ENCODE assay signal across 29 cellular contexts in the genomic region with DNA sequence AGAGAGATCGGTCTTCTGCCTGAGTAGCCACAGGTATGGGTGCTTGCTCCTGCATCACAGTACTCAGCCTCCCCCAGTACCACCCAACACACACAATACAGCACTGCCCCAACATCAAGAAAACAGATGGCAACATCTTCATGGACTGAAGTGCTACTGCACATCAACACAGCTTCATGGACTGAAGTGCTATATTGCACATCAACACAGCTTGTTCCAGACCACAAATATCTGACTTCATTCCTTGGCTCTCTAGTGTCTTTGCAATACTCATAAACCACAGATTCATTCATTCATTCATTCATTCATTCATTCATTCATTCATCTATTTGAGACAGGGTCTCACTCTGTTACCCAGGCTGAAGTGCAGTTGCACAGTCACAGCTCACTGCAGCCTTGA. TPM values are rescaled to one million over a fixed set of nuclear protein-coding genes. Genes with fewer than 3 reads are reported as not detected.
"Had no signal": no experiment of that assay in that cellular context is flagged by ENCODE, and none has a peak within 500 bp of the region (broad histone marks: within the 10 kb centered on the region; RNA-seq: fewer than 3 reads in every experiment).

No MANE protein-coding gene starts in this region.

- H3K4me3 Mint-ChIP-seq: activated CD4-positive, alpha-beta T cell treated with anti-CD3 and anti-CD28 coated beads, Interleukin-2, amount 10 ng/mL, durations not matched to agents 7 days and 5 days; activated CD8-positive, alpha-beta T cell treated with anti-CD3 and anti-CD28 coated beads for 36 hours; activated naive CD8-positive, alpha-beta T cell; brain; effector memory CD8-positive, alpha-beta T cell; naive B cell had no signal

- DNase-seq: activated CD4-positive, alpha-beta T cell treated with anti-CD3 and anti-CD28 coated beads for 1 hour; activated CD4-positive, alpha-beta T cell treated with anti-CD3 and anti-CD28 coated beads, Interleukin-2, amount 10 ng/mL, durations not matched to agents 7 days and 5 days; activated CD8-positive, alpha-beta T cell treated with anti-CD3 and anti-CD28 coated beads for 36 hours; activated naive CD4-positive, alpha-beta T cell treated with Interleukin-2 at 50 U/mL for 16 hours; activated T-cell treated with anti-CD3 and anti-CD28 coated beads, Interleukin-2, amount 50 U/mL, for 48 hours; aorta; cerebellar nuclear complex; cortex of kidney; effector memory CD8-positive, alpha-beta T cell; erythroblast; islet precursor cell; left ventricle myocardium inferior; naive B cell; nucleus accumbens; psoas muscle; stimulated activated CD4-positive, alpha-beta T cell treated with anti-CD3 and anti-CD28 coated beads, Interleukin-2, amount 100 ng/mL, for 48 hours; stimulated activated naive CD4-positive, alpha-beta T cell treated with Interleukin-2 at 50 U/mL for 16 hours; T-helper 2 cell; trophoblast cell had no signal

- H3K9me3 Mint-ChIP-seq: activated CD4-positive, alpha-beta T cell treated with anti-CD3 and anti-CD28 coated beads, Interleukin-2, amount 10 ng/mL, durations not matched to agents 7 days and 5 days; activated CD8-positive, alpha-beta T cell treated with anti-CD3 and anti-CD28 coated beads for 36 hours; brain; effector memory CD8-positive, alpha-beta T cell; naive B cell had no signal

- FAIRE-seq: urothelium cell line had no signal

- H3K27me3 ChIP-seq: cardiac muscle cell, right atrium auricular region had no signal

- H3K79me2 ChIP-seq: parathyroid adenoma had no signal

- ATAC-seq: activated CD8-positive, alpha-beta T cell treated with anti-CD3 and anti-CD28 coated beads for 36 hours; effector memory CD8-positive, alpha-beta T cell; psoas muscle had no signal

- H3K4me1 ChIP-seq: left ventricle myocardium inferior, parathyroid adenoma, psoas muscle, right atrium auricular region had no signal

- H3K36me3 ChIP-seq: cardiac muscle cell, left ventricle myocardium inferior, right atrium auricular region, thoracic aorta had no signal

- H3K4me3 ChIP-seq: cardiac muscle cell, left ventricle myocardium inferior, lung, psoas muscle, right atrium auricular region, thoracic aorta had no signal

- H2AFZ ChIP-seq: parathyroid adenoma had no signal

- H3K9me3 ChIP-seq: left ventricle myocardium inferior, psoas muscle, right atrium auricular region, thoracic aorta had no signal

- H3K36me3 Mint-ChIP-seq: activated naive CD8-positive, alpha-beta T cell; brain; naive B cell had no signal

- H3K4me1 Mint-ChIP-seq: activated CD4-positive, alpha-beta T cell treated with anti-CD3 and anti-CD28 coated beads, Interleukin-2, amount 10 ng/mL, durations not matched to agents 7 days and 5 days had no signal

- H3K27ac ChIP-seq: cardiac muscle cell, left ventricle myocardium inferior, parathyroid adenoma, psoas muscle, right atrium auricular region, thoracic aorta had no signal

- H3K27ac Mint-ChIP-seq: activated CD4-positive, alpha-beta T cell treated with anti-CD3 and anti-CD28 coated beads, Interleukin-2, amount 10 ng/mL, durations not matched to agents 7 days and 5 days; activated CD8-positive, alpha-beta T cell treated with anti-CD3 and anti-CD28 coated beads for 36 hours; activated naive CD8-positive, alpha-beta T cell; effector memory CD8-positive, alpha-beta T cell had no signal

- H3K9ac ChIP-seq: parathyroid adenoma had no signal

RNA-seq across cellular contexts. Expression of gene PCA3, which starts 31.1 kb away (rescaled TPM):
- total RNA-seq: activated CD4-positive, alpha-beta T cell treated with anti-CD3 and anti-CD28 coated beads, Interleukin-2, amount 10 ng/mL, durations not matched to agents 7 days and 5 days; activated CD8-positive, alpha-beta T cell treated with anti-CD3 and anti-CD28 coated beads for 36 hours; cardiac muscle cell; glomerular endothelial cell; left ventricle myocardium inferior; mucosa of gallbladder; psoas muscle; right atrium auricular region; thoracic aorta had no signal
